8 cellular contexts compared by ENCODE assay signal in genomic region chr19:7069904-7070226, GRCh38. TPM values are rescaled to one million over a fixed set of nuclear protein-coding genes. Genes with fewer than 3 reads are reported as not detected.
DNase-seq lines count a peak whose midpoint lies in the region; ATAC-seq and TF ChIP-seq lines count a peak whose summit lies in the region.

No MANE protein-coding gene starts in this region.

- peak overlapping the region; percentile 70 for H3K27ac Mint-ChIP-seq in Caco-2 (ENCODE audit: unreplicated experiment)
- H3K27ac Mint-ChIP-seq in brain = peak overlapping the region in 4 of 5 experiments; percentile 23 to 97 (median 62)

- TF ChIP-seq CTCF in Caco-2 (IDR thresholded peaks at IDR 0.05; ENCODE audit: insufficient read depth in 1 of 2, low read depth in 1 of 2, low read length in 1 of 2, severe bottlenecking in 1 of 2, unreplicated experiment in 1 of 2) (no peak), brain (conservative IDR thresholded peaks at IDR 0.05) (no peak), lung (IDR thresholded peaks at IDR 0.05; ENCODE audit: control extremely low read depth, extremely low read depth) (no peak)

- WGBS in lung, 2 donors = 0% methylated on average over 12 of the region's 12 CpGs
- WGBS in urinary bladder = under 1% methylated on average over 12 of the region's 12 CpGs

- H3K36me3 Mint-ChIP-seq in Caco-2 (ENCODE audit: insufficient read depth, unreplicated experiment) (peaks cover 44% of the 10 kb centered on the region), brain (peaks cover 50% of the 10 kb centered on the region)

- intact Hi-C loops in Caco-2 (cut with micrococcal nuclease; ENCODE audit: unreplicated experiment) = no loop called here
- intact Hi-C loops in sciatic nerve (cut with DNase I) = no loop called here

- H3K4me3 ChIP-seq in Caco-2 (ENCODE audit: low read depth, low read length) = peak overlapping the region; percentile 80
- H3K4me3 ChIP-seq in lung = peak overlapping the region; percentile 95
- peak overlapping the region; percentile 97 for H3K4me3 ChIP-seq in urinary bladder (ENCODE audit: low read depth, low read length)

- POLR2A ChIA-PET in Caco-2 (lab: Charles Lee) = interaction anchor here (0.5 to 1.6 kb wide), 3 partner anchors 8 to 189 kb away, joined by 3 to 28 read pairs (median 3); no protein-coding TSS in a partner anchor

- H3K27me3 ChIP-seq in Caco-2 (replicated peaks; ENCODE audit: control insufficient read depth, insufficient read depth, low read length) (no peaks in the 10 kb centered on the region), lung (ENCODE audit: control insufficient read depth, insufficient read depth) (no peaks in the 10 kb centered on the region)

- no peaks in the 10 kb centered on the region for H3K4me1 ChIP-seq in Caco-2
- H3K4me1 ChIP-seq in lung (ENCODE audit: control insufficient read depth in 2 of 2, insufficient read depth in 2 of 2, low read length in 2 of 2) = peaks cover 4 to 7% of the 10 kb centered on the region in 2 donors
- no peaks in the 10 kb centered on the region for H3K4me1 ChIP-seq in urinary bladder (ENCODE audit: insufficient read depth)

- H3K27ac ChIP-seq in lung (ENCODE audit: low read depth in 1 of 2, low read length in 1 of 2) (peak overlapping the region; percentile 50 to 93), urinary bladder (ENCODE audit: low read depth) (peak overlapping the region; percentile 15)

- H3K27me3 Mint-ChIP-seq in Caco-2 (ENCODE audit: insufficient read depth, unreplicated experiment) = no peaks in the 10 kb centered on the region
- no peaks in the 10 kb centered on the region for H3K27me3 Mint-ChIP-seq in brain

- H3K36me3 ChIP-seq in Caco-2 (ENCODE audit: control insufficient read depth, insufficient read depth, low read length) = peaks cover 1% of the 10 kb centered on the region
- H3K36me3 ChIP-seq in lung (ENCODE audit: control insufficient read depth in 2 of 2, insufficient read depth in 2 of 2, low read length in 2 of 2) = peaks cover 20 to 21% of the 10 kb centered on the region in 2 donors
- H3K36me3 ChIP-seq in urinary bladder (ENCODE audit: insufficient read depth) = peaks cover 16% of the 10 kb centered on the region

- H3K4me3 Mint-ChIP-seq in Caco-2 (ENCODE audit: unreplicated experiment) = peak overlapping the region; percentile 72
- H3K4me3 Mint-ChIP-seq in brain = peak overlapping the region; percentile 84 to 98 (median 96)

- DNase-seq in Caco-2 (no peak), lung (ENCODE audit: low spot score) (no peak), NCI-H2227 (lab: John Stamatoyannopoulos, UW; ENCODE audit: unreplicated experiment) (no peak), sciatic nerve (ENCODE audit: low spot score) (no peak)

- H3K9me3 Mint-ChIP-seq in Caco-2 (ENCODE audit: unreplicated experiment) (peaks cover 9% of the 10 kb centered on the region), brain (peaks cover 5 to 20% (median 14%) of the 10 kb centered on the region in 5 experiments)

- ATAC-seq in HG03175 (IDR thresholded peaks at IDR 0.05; ENCODE audit: unreplicated experiment) (peak; percentile 26), lung (ENCODE audit: insufficient read depth, low FRiP score) (no peak), HG03571 (IDR thresholded peaks at IDR 0.05; ENCODE audit: unreplicated experiment) (no peak), sciatic nerve (no peak)

- CTCF ChIA-PET in Caco-2 (lab: Charles Lee) = interaction anchor here (0.6 to 1.0 kb wide), 3 partner anchors 30 to 714 kb away, joined by 4 to 5 read pairs (median 4); no protein-coding TSS in a partner anchor

- H3K4me1 Mint-ChIP-seq in Caco-2 (ENCODE audit: low read depth, unreplicated experiment) (peaks cover 7% of the 10 kb centered on the region), brain (peaks cover 14% of the 10 kb centered on the region)

- BruUV-seq in Caco-2 (replicated peaks; lab: Mats Ljungman, UMichigan) = no TSS peak

- H3K9me3 ChIP-seq in Caco-2 (peaks cover 6% of the 10 kb centered on the region; the same call in 1 of the 2 replicates), lung (ENCODE audit: control insufficient read depth in 2 of 2, insufficient read depth in 1 of 2, low read length in 1 of 2) (peaks cover 0 to 5% of the 10 kb centered on the region in 2 donors)

RNA-seq across cellular contexts. Expression of gene ZNF557, which starts 0.4 kb away (rescaled TPM):
- 8.3 and 8.8 TPM in 2 replicates for total RNA-seq in Caco-2 (2022)
- polyA plus RNA-seq in brain (ENCODE audit: insufficient read depth, low read depth, low replicate concordance) = 1.5 TPM
- 10 to 100 TPM; 10.0 to 10.6 TPM for total RNA-seq in lung
- polyA plus RNA-seq in lung = 1 to 10 TPM; 2.1 to 4.3 TPM
- total RNA-seq in urinary bladder = 20.8 TPM
- 2.4 TPM for polyA plus RNA-seq in urinary bladder
- total RNA-seq in sciatic nerve = 10.0 TPM

RNA-seq across cellular contexts. Expression of gene MBD3L3, which starts 11.4 kb away (rescaled TPM):
- total RNA-seq in Caco-2 (2022) (not detected in 2 replicates), lung (not detected), urinary bladder (not detected), sciatic nerve (not detected)
- polyA plus RNA-seq in brain (ENCODE audit: insufficient read depth, low read depth, low replicate concordance) (not detected), lung (not detected), urinary bladder (not detected)

RNA-seq across cellular contexts. Expression of gene MBD3L2, which starts 20.7 kb away (rescaled TPM):
- not detected in 2 replicates for total RNA-seq in Caco-2 (2022)
- not detected for polyA plus RNA-seq in brain (ENCODE audit: insufficient read depth, low read depth, low replicate concordance)
- not detected for total RNA-seq in lung
- polyA plus RNA-seq in lung = not detected
- total RNA-seq in urinary bladder = not detected
- not detected for polyA plus RNA-seq in urinary bladder
- total RNA-seq in sciatic nerve = not detected

RNA-seq across cellular contexts. Expression of gene MBD3L4, which starts 29.9 kb away (rescaled TPM):
- total RNA-seq in Caco-2 (2022) (not detected in 2 replicates), lung (not detected), urinary bladder (not detected), sciatic nerve (not detected)
- polyA plus RNA-seq in brain (ENCODE audit: insufficient read depth, low read depth, low replicate concordance) (not detected), lung (not detected), urinary bladder (not detected)

RNA-seq across cellular contexts. Expression of gene MBD3L5, which starts 39.5 kb away (rescaled TPM):
- total RNA-seq in Caco-2 (2022) (not detected in 2 replicates), lung (not detected), urinary bladder (not detected), sciatic nerve (not detected)
- polyA plus RNA-seq in brain (ENCODE audit: insufficient read depth, low read depth, low replicate concordance) (not detected), lung (not detected), urinary bladder (not detected)
